In genomic region chr17:8187517-8188407, GRCh38 we compare ENCODE assay signal across 8 cellular contexts. TPM values are rescaled to one million over a fixed set of nuclear protein-coding genes. Genes with fewer than 3 reads are reported as not detected.
DNase-seq lines count a peak whose midpoint lies in the region; ATAC-seq, FAIRE-seq and TF ChIP-seq lines count a peak whose summit lies in the region.

No MANE protein-coding gene starts in this region.

- peak overlapping the region; percentile 87 to 96 (median 96) for H3K27ac ChIP-seq in body of pancreas

- peak; percentile 98 for FAIRE-seq in TTC549 (lab: Jason Lieb, UNC)

- peaks cover 52% of the 10 kb centered on the region for H3K4me1 ChIP-seq in body of pancreas

- H3K27me3 ChIP-seq in body of pancreas: no peaks in the 10 kb centered on the region

- intact Hi-C loops in body of pancreas (cut with DNase I) (no loop called here), sciatic nerve (cut with DNase I) (loop anchor here (2.0 kb wide), 1 partner anchor 49 kb away; no protein-coding TSS in a partner anchor)

- no peaks in the 10 kb centered on the region for H3K9me3 ChIP-seq in body of pancreas

- 1 to 3% methylated on average over 28 of the region's 28 CpGs for WGBS in body of pancreas, 2 donors

- peak; percentile 16 for ATAC-seq in HG02852 (IDR thresholded peaks at IDR 0.05; ENCODE audit: unreplicated experiment)
- peak; percentile 54 for ATAC-seq in body of pancreas
- ATAC-seq in sciatic nerve: peak; percentile 65
- ATAC-seq in GM19397 (IDR thresholded peaks at IDR 0.05; ENCODE audit: unreplicated experiment): no peak

- TF ChIP-seq CTCF in body of pancreas (IDR thresholded peaks at IDR 0.05): peak in 2 of 7 experiments; percentile 12 to 20

- DNase-seq in ELF-1 (ENCODE audit: low read depth, low spot score) (peak; percentile 99), NCI-H2107 (lab: John Stamatoyannopoulos, UW) (peak; percentile 48), body of pancreas (peak; percentile 95 to 96 (median 96)), sciatic nerve (ENCODE audit: low spot score) (peak; percentile 96)

- H3K4me3 ChIP-seq in body of pancreas (no peak overlapping the region), iPS-11a (ENCODE audit: low read depth, low read length) (peak overlapping the region; percentile 96)

- peak in 2 of 3 donors; percentile 62 to 77 for TF ChIP-seq POLR2A in body of pancreas (IDR thresholded peaks at IDR 0.05)

- H3K36me3 ChIP-seq in body of pancreas (replicated peaks in 1 of 2; ENCODE audit: insufficient read depth in 1 of 2, low read depth in 2 of 2): no peaks in the 10 kb centered on the region

RNA-seq across cellular contexts. Expression of gene BORCS6, which starts 2.2 kb away (rescaled TPM):
- total RNA-seq in body of pancreas: 10 to 100 TPM; 11.9 to 16.2 TPM
- total RNA-seq in sciatic nerve: 14.4 TPM

RNA-seq across cellular contexts. Expression of gene TMEM107, which starts 11.6 kb away (rescaled TPM):
- 10 to 100 TPM in 1 of 2 donors, 1 to 10 TPM in 1; 7.6 to 12.7 TPM for total RNA-seq in body of pancreas
- total RNA-seq in sciatic nerve: 23.0 TPM

RNA-seq across cellular contexts. Expression of gene AURKB, which starts 22.6 kb away (rescaled TPM):
- total RNA-seq in body of pancreas: not detected
- 48.5 TPM for total RNA-seq in sciatic nerve

RNA-seq across cellular contexts. Expression of gene VAMP2, which starts 25.0 kb away (rescaled TPM):
- 10 to 100 TPM; 16.3 to 26.4 TPM for total RNA-seq in body of pancreas
- total RNA-seq in sciatic nerve: 108 TPM

RNA-seq across cellular contexts. Expression of gene PER1, which starts 35.6 kb away (rescaled TPM):
- 10 to 100 TPM; 27.5 to 78.8 TPM for total RNA-seq in body of pancreas
- total RNA-seq in sciatic nerve: 182 TPM

Comparison
In these comparisons a context has a peak if more than half of its experiments do, and no peak if none do; other contexts are left out.
1. DNase-seq: peak in every context shown above with its lines; median percentile 99 in ELF-1; 96 in body of pancreas; 96 in sciatic nerve; 48 in NCI-H2107.
2. RNA of gene AURKB, which starts 22.6 kb away (total RNA-seq): 48.5 TPM in sciatic nerve (single experiment); not detected in body of pancreas; every median in the first group is over 10 times any median in the second.